Comparison of ENCODE assay signal across 21 cellular contexts in the genomic region with DNA sequence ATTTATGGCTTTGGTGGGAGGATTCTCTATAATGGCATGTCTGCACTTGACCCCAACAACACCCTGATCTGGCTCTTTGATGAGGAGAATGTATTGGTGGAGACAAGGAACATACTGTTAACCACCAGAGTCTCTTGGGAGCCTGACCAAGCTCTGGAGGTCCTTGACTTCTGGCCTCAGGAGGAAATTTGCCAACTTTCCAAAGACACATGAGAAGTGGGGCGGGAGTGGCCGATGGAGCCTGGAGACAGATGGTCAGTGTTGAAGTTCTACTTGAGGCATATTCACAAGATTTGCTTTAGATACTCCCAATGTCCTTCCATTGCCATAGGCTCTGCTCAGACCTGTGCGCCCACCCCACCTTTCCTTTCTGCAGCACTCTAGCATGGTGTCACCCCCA.
A peak's percentile ranks its signal among the peaks of the same experiment; 100 is the strongest.
DNase-seq lines count a peak whose midpoint lies in the region; ATAC-seq and TF ChIP-seq lines count a peak whose summit lies in the region.
"Had no signal": no experiment of that assay in that cellular context is flagged by ENCODE, and none has a peak within 500 bp of the region (broad histone marks: within the 10 kb centered on the region; RNA-seq: fewer than 3 reads in every experiment).

No MANE protein-coding gene starts in this region.

- H3K4me1 ChIP-seq in A673 (ENCODE audit: insufficient read depth, low read length, poor library complexity, severe bottlenecking) (peaks cover 32% of the 10 kb centered on the region), psoas muscle (peaks cover 56% of the 10 kb centered on the region), adrenal gland (replicated peaks in 1 of 2) (no peaks in the 10 kb centered on the region), foreskin keratinocyte (no peaks in the 10 kb centered on the region)
- H3K4me1 ChIP-seq: SJCRH30 had no signal

- POLR2A ChIA-PET in A673 (lab: Charles Lee; ENCODE audit: low non-redundant PET): no interaction called here

- 51 to 87% (median 56%) methylated on average over 3 of the region's 3 CpGs for WGBS in psoas muscle, 3 donors
- 78 to 95% (median 89%) methylated on average over 3 of the region's 3 CpGs for whole genome bisulfite sequencing in adrenal gland, 4 donors

- intact Hi-C loops in A673 (cut with micrococcal nuclease; ENCODE audit: unreplicated experiment): no loop called here
- intact Hi-C loops in psoas muscle (cut with DNase I): no loop called here
- intact Hi-C loops in adrenal gland (cut with DNase I): no loop called here

- no peak for TF ChIP-seq POLR2A in adrenal gland (IDR thresholded peaks at IDR 0.05)

- CTCF ChIA-PET in A673 (lab: Charles Lee): no interaction called here

- H3K36me3 ChIP-seq in A673 (ENCODE audit: insufficient read depth, low read length, poor library complexity, severe bottlenecking) (no peaks in the 10 kb centered on the region), psoas muscle (ENCODE audit: insufficient read depth in 1 of 2, low read depth in 1 of 2) (no peaks in the 10 kb centered on the region), adrenal gland (replicated peaks in 1 of 2) (no peaks in the 10 kb centered on the region)
- H3K36me3 ChIP-seq: MG63, SJCRH30 had no signal

- H3K9me3 ChIP-seq in A673 (ENCODE audit: low read depth, low read length, poor library complexity, severe bottlenecking): no peaks in the 10 kb centered on the region
- H3K9me3 ChIP-seq in psoas muscle: no peaks in the 10 kb centered on the region
- H3K9me3 ChIP-seq in adrenal gland (replicated peaks in 1 of 3): no peaks in the 10 kb centered on the region
- H3K9me3 ChIP-seq: MG63, SJCRH30 had no signal

- H3K27ac ChIP-seq in A673 (ENCODE audit: low read depth, low read length, poor library complexity, severe bottlenecking) (peak overlapping the region; percentile 6), psoas muscle (peak overlapping the region; percentile 46), adrenal gland (no peak overlapping the region), foreskin keratinocyte (no peak overlapping the region)
- H3K27ac ChIP-seq: SJCRH30 had no signal

- ATAC-seq in psoas muscle (no peak), foreskin keratinocyte (no peak)
- ATAC-seq: Panc1 had no signal

- TF ChIP-seq CTCF in A673 (conservative IDR thresholded peaks at IDR 0.05; ENCODE audit: low read depth, low read length) (no peak), psoas muscle (IDR thresholded peaks at IDR 0.05) (no peak), adrenal gland (IDR thresholded peaks at IDR 0.05) (no peak), foreskin keratinocyte (conservative IDR thresholded peaks at IDR 0.05) (no peak)

- no peak overlapping the region for H3K4me3 ChIP-seq in A673 (ENCODE audit: low read depth, low read length, poor library complexity, severe bottlenecking)
- no peak overlapping the region for H3K4me3 ChIP-seq in psoas muscle
- no peak overlapping the region for H3K4me3 ChIP-seq in adrenal gland
- H3K4me3 ChIP-seq: MG63, SJCRH30 had no signal

- no TSS peak for BruUV-seq in A673 (replicated peaks; lab: Mats Ljungman, UMichigan)

- DNase-seq in A673 (ENCODE audit: low spot score) (no peak), RPMI7951 (ENCODE audit: low read depth) (peak; percentile 64), myocyte (ENCODE audit: low read depth) (peak; percentile 68), psoas muscle (no peak), adrenal gland (no peak), foreskin keratinocyte (no peak), SHP77 (lab: John Stamatoyannopoulos, UW) (no peak), NCI-H1048 (lab: John Stamatoyannopoulos, UW) (no peak)
- DNase-seq: CD4-positive, CD25-positive, alpha-beta regulatory T cell; DMS 273 treated with DMSO at 0.1 percent for 48 hours; DMS79 treated with DMSO at 0.1 percent for 48 hours; H7; Kasumi-1; MG63; NCI-H1417 treated with DMSO at 0.1 percent for 48 hours; NCI-H1930; NCI-H510A; NCI-H748 treated with DMSO at 0.1 percent for 48 hours; NK-92 treated with Interleukin-12 subunit alpha and Interleukin-12 subunit beta, amount 100 ng/mL, for 24 hours had no signal

- no peaks in the 10 kb centered on the region for H3K27me3 ChIP-seq in A673 (replicated peaks; ENCODE audit: insufficient read depth, low read depth, low read length, poor library complexity)
- no peaks in the 10 kb centered on the region for H3K27me3 ChIP-seq in psoas muscle (ENCODE audit: insufficient read depth in 3 of 3, low read length in 2 of 3)
- no peaks in the 10 kb centered on the region for H3K27me3 ChIP-seq in adrenal gland
- no peaks in the 10 kb centered on the region for H3K27me3 ChIP-seq in foreskin keratinocyte
- H3K27me3 ChIP-seq: MG63, SJCRH30 had no signal

Comparison
In these comparisons a context has a peak if more than half of its experiments do, and no peak if none do; other contexts are left out.
1. DNase-seq: peak in RPMI7951 (single experiment) and myocyte (single experiment); none in A673 (single experiment), psoas muscle (0 of 2), adrenal gland (0 of 7), foreskin keratinocyte (0 of 2), SHP77 (0 of 2) and NCI-H1048 (single experiment).
2. H3K27ac ChIP-seq: peak in A673 (single experiment) and psoas muscle (single experiment); none in adrenal gland (0 of 5) and foreskin keratinocyte (single experiment).